13 cellular contexts compared by ENCODE assay signal in the genomic region with DNA sequence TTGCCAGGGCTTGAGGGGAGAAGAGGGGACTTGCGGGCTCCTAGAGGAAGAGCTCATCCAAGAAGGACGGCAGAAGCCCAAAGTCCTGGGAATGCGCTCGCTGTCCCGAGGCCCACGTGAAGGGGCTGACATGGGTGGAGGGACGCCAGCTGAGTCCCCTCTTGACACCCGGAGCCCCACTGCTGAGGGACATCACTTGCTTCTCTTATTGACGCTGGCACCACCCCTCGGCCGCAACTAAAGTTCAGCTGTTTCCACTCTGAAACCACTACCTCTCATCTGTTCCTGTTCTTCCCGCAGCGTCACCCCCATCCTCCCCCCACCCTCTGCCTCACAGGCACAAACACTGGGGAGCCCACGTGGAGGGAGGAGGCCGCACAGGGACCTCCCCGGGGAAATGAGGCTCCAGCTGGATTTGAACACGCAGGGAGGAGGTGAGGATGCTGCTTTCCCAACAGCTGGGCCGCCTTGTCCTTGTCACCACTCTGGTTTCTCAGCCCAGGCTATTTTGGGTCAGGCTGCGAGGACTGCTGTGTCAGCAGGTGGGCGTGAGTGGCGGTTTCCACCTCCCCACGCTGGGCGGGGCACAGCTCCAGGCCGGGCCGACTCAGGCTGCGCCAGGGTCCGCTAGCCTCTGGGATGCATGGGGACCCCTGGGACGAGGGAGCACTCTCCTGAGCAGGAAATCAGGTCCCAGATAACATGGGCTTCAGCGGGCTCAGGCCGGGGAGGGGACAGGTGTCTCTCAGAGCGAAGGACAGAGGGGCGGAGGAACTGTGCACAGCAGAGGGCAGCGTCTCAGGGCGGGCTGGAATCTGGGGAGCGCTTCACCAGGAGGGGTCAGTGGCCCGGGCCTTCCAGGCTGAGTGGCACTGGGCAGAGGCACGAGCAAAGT.
"Had no signal": no experiment of that assay in that cellular context is flagged by ENCODE, and none has a peak within 500 bp of the region (broad histone marks: within the 10 kb centered on the region; RNA-seq: fewer than 3 reads in every experiment).

No MANE protein-coding gene starts in this region.

- H3K4me1 ChIP-seq: tibial artery had no signal

- DNase-seq: activated CD8-positive, alpha-beta T cell treated with anti-CD3 and anti-CD28 coated beads for 36 hours; activated naive CD4-positive, alpha-beta T cell; activated naive CD8-positive, alpha-beta T cell treated with anti-CD3 and anti-CD28 coated beads, Interleukin-2, amount 50 U/mL, for 24 hours; hypothalamus; mucosa of descending colon; naive thymus-derived CD8-positive, alpha-beta T cell; occipital lobe; stimulated activated CD4-positive, alpha-beta T cell treated with anti-CD3 and anti-CD28 coated beads, Interleukin-4, amount 100 ng/mL, for 24 hours had no signal

- H3K4me1 Mint-ChIP-seq: activated naive CD8-positive, alpha-beta T cell treated with anti-CD3 and anti-CD28 coated beads, Interleukin-2, amount 50 U/mL, for 24 hours; naive thymus-derived CD8-positive, alpha-beta T cell had no signal

- ATAC-seq: activated CD8-positive, alpha-beta T cell treated with anti-CD3 and anti-CD28 coated beads for 36 hours; activated naive CD8-positive, alpha-beta T cell treated with anti-CD3 and anti-CD28 coated beads, Interleukin-2, amount 50 U/mL, for 24 hours; esophagus mucosa; mucosa of descending colon; naive thymus-derived CD8-positive, alpha-beta T cell had no signal

- H3K27ac Mint-ChIP-seq: activated CD8-positive, alpha-beta T cell treated with anti-CD3 and anti-CD28 coated beads for 36 hours; activated naive CD8-positive, alpha-beta T cell treated with anti-CD3 and anti-CD28 coated beads, Interleukin-2, amount 50 U/mL, for 24 hours; activated T-helper 1 cell treated with anti-CD3 and anti-CD28 coated beads, Interleukin-12 subunit alpha, Interleukin-12 subunit beta, Interleukin-2, Interleukin-4 antibody, amounts not matched to agents 30 ng/mL and 10 ng/mL and 1 ng/mL, durations not matched to agents 14 hours and 24 hours and 36 hours; naive thymus-derived CD8-positive, alpha-beta T cell; T-helper 2 cell treated with Interferon-gamma antibody and Interleukin-4, amounts not matched to agents 5 μg/mL and 100 μg/mL, for 36 hours had no signal

- H3K36me3 Mint-ChIP-seq: naive thymus-derived CD8-positive, alpha-beta T cell had no signal

- H3K27me3 Mint-ChIP-seq: activated CD8-positive, alpha-beta T cell treated with anti-CD3 and anti-CD28 coated beads for 36 hours had no signal

- H3K27me3 ChIP-seq: tibial artery had no signal

- H3K36me3 ChIP-seq: tibial artery had no signal

- H3K4me3 Mint-ChIP-seq: activated CD8-positive, alpha-beta T cell treated with anti-CD3 and anti-CD28 coated beads for 36 hours; activated naive CD8-positive, alpha-beta T cell treated with anti-CD3 and anti-CD28 coated beads, Interleukin-2, amount 50 U/mL, for 24 hours; activated T-helper 1 cell treated with anti-CD3 and anti-CD28 coated beads, Interleukin-12 subunit alpha, Interleukin-12 subunit beta, Interleukin-2, Interleukin-4 antibody, amounts not matched to agents 30 ng/mL and 10 ng/mL and 1 ng/mL, durations not matched to agents 14 hours and 24 hours and 36 hours; naive thymus-derived CD8-positive, alpha-beta T cell; T-helper 2 cell treated with Interferon-gamma antibody and Interleukin-4, amounts not matched to agents 5 μg/mL and 100 μg/mL, for 36 hours had no signal

- H3K4me3 ChIP-seq: lung, mucosa of descending colon, tibial artery had no signal

- H3K27ac ChIP-seq: tibial artery had no signal
